In the genomic region with DNA sequence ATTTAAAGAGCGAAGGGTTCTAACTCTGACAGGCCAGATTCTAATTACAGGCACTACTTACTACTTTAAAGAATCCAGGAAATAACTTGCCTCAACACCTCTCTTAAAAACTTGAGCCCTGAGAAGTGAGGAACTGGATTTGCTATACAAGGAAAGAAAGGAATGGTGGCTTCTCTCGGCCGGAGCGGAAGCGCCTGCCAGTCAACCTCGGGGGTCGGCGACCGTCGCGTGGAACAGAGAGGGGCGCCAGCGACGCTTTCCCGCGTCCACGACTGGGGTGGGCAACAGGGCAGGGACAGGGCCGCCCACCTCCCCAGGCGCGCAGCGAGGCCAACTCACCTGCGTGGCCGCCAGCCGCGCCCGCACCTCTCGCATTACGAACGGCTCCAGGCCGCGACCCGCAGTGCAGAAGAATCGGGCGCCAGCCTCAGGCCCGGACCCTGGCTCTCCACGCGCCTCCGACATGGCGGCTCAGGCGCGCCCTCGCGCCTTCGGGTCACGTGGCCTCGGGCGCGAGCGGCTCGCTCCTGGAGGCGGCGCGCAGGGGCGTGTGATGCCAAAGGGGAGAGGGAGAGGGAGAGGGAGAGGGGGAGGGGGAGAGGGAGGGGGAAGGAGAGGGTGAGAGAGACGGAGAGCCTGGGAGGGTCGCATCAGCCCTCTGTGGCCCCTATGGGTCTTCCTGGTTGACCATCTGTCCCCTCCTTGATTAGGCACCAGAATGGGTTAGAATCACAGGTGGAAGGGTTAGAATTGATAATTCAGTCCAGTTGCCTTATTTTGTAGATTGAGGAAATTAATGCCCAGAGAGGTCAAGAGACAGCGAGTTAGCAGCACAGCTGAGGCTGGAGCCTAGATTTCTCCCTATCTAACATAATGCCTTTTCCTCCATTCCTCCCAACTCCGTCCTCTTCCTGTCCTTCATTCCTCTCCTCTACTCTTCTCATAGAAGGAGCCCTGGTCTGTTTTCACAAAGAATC, we compare ENCODE assay signal across 8 cellular contexts. TPM values are rescaled to one million over a fixed set of nuclear protein-coding genes. Genes with fewer than 3 reads are reported as not detected.
DNase-seq lines count a peak whose midpoint lies in the region; ATAC-seq and TF ChIP-seq lines count a peak whose summit lies in the region.

A gene with protein sequence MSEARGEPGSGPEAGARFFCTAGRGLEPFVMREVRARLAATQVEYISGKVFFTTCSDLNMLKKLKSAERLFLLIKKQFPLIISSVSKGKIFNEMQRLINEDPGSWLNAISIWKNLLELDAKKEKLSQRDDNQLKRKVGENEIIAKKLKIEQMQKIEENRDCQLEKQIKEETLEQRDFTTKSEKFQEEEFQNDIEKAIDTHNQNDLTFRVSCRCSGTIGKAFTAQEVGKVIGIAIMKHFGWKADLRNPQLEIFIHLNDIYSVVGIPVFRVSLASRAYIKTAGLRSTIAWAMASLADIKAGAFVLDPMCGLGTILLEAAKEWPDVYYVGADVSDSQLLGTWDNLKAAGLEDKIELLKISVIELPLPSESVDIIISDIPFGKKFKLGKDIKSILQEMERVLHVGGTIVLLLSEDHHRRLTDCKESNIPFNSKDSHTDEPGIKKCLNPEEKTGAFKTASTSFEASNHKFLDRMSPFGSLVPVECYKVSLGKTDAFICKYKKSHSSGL (minus strand): TSS at position 484 of the 977 bp plus-strand sequence. CDS start 19 bp downstream, at position 465.

- peak within 1 kb of the TSS; percentile 77 for H3K27ac ChIP-seq in KMS-11

- peaks cover 22% of the 10 kb centered on the region for H3K4me1 ChIP-seq in KMS-11 (ENCODE audit: low read depth, poor library complexity, severe bottlenecking)
- no peaks in the 10 kb centered on the region for H3K4me1 ChIP-seq in neuron (ENCODE audit: insufficient read depth, low read length)

- peak; percentile 85 for DNase-seq in Daoy (ENCODE audit: low read depth)
- peak; percentile 7 for DNase-seq in SHP77 treated with DMSO at 0.1 percent for 48 hours (lab: John Stamatoyannopoulos, UW)
- DNase-seq in activated gamma-delta T cell treated with anti-CD3 and anti-CD28 coated beads, Interleukin-2, amount 50 U/mL, for 16 hours (ENCODE audit: low read depth): peak; percentile 30
- peak; percentile 57 for DNase-seq in foreskin melanocyte

- TF ChIP-seq CTCF in KMS-11 (conservative IDR thresholded peaks at IDR 0.05; ENCODE audit: low read depth, low read length) (no peak), subcutaneous adipose tissue (IDR thresholded peaks at IDR 0.05; ENCODE audit: low read depth) (no peak)

- H3K9ac ChIP-seq in KMS-11: peak within 1 kb of the TSS; percentile 94

- H2AFZ ChIP-seq in KMS-11 (ENCODE audit: low read depth): peak within 1 kb of the TSS; percentile 46
- H2AFZ ChIP-seq in neuron (ENCODE audit: low read depth, low read length): peak within 1 kb of the TSS; percentile 22

- peak; percentile 79 for ATAC-seq in GM21737 (IDR thresholded peaks at IDR 0.05; ENCODE audit: unreplicated experiment)

- no peaks in the 10 kb centered on the region for H3K27me3 ChIP-seq in KMS-11 (ENCODE audit: insufficient read depth, low read depth)
- no peaks in the 10 kb centered on the region for H3K27me3 ChIP-seq in neuron (ENCODE audit: insufficient read depth, low read length)

- H3K4me3 ChIP-seq in KMS-11 (IDR thresholded peaks at IDR 0.05; ENCODE audit: insufficient read depth, low read depth, low read length) (peak within 1 kb of the TSS; percentile 85), neuron (ENCODE audit: low read length) (peak within 1 kb of the TSS; percentile 63)

- H3K79me2 ChIP-seq in KMS-11 (ENCODE audit: insufficient read depth, low read depth): peaks cover 49% of the 10 kb centered on the region

- H3K9me3 ChIP-seq in neuron (ENCODE audit: low read length): no peaks in the 10 kb centered on the region

- no peaks in the 10 kb centered on the region for H4K20me1 ChIP-seq in KMS-11 (ENCODE audit: insufficient read depth)

- H3K36me3 ChIP-seq in KMS-11 (ENCODE audit: insufficient read depth): no peaks in the 10 kb centered on the region; the same call in 1 of the 2 replicates
- H3K36me3 ChIP-seq in neuron (ENCODE audit: insufficient read depth, low read length): no peaks in the 10 kb centered on the region

- peak within 1 kb of the TSS; percentile 73 for H3K4me2 ChIP-seq in KMS-11

RNA-seq across cellular contexts. Expression of the gene that starts here (rescaled TPM):
- 13.6 and 15.8 TPM in 2 replicates for total RNA-seq in Daoy (2014; rRNA removed; shearing (Covaris generic))
- total RNA-seq in subcutaneous adipose tissue: 10 to 100 TPM in 3 of 4 donors, 1 to 10 TPM in 1; 6.2 to 18.6 (median 11.8) TPM

Comparison
In these comparisons a context has a peak if more than half of its experiments do, and no peak if none do; other contexts are left out.
1. Peak in every context shown above with its lines: DNase-seq, ATAC-seq, H3K4me3 ChIP-seq and H3K27ac ChIP-seq.
2. DNase-seq: peak in every context shown above with its lines; median percentile 85 in Daoy; 57 in foreskin melanocyte; 30 in activated gamma-delta T cell treated with anti-CD3 and anti-CD28 coated beads, Interleukin-2, amount 50 U/mL, for 16 hours; 7 in SHP77 treated with DMSO at 0.1 percent for 48 hours.